ENCODE assay signal across 8 cellular contexts in genomic region chr14:61671086-61671485, GRCh38. TPM values are rescaled to one million over a fixed set of nuclear protein-coding genes. Genes with fewer than 3 reads are reported as not detected.
DNase-seq lines count a peak whose midpoint lies in the region; ATAC-seq and TF ChIP-seq lines count a peak whose summit lies in the region.

No MANE protein-coding gene starts in this region.

- 44 to 47% methylated on average over 3 of the region's 3 CpGs for WGBS in GM23248 (ENCODE audit: low coverage in 1 of 2, low lambda C conversion rate in 2 of 2, missing lambda C conversion rate in 2 of 2), 2 experiments

- H2AFZ ChIP-seq in SU-DHL-6 (ENCODE audit: low read depth, low read length, severe bottlenecking) (peak overlapping the region; percentile 92), GM23248 (no peak overlapping the region)

- no peaks in the 10 kb centered on the region for H3K79me2 ChIP-seq in SU-DHL-6 (ENCODE audit: insufficient read depth, low read length)
- H3K79me2 ChIP-seq in GM23248 (ENCODE audit: insufficient read depth): no peaks in the 10 kb centered on the region

- H3F3A ChIP-seq in SU-DHL-6 (ENCODE audit: insufficient read depth): peaks cover 6% of the 10 kb centered on the region; the same call in 1 of the 2 replicates
- no peaks in the 10 kb centered on the region; the same call in 1 of the 2 replicates for H3F3A ChIP-seq in GM23248 (ENCODE audit: insufficient read depth)

- H4K20me1 ChIP-seq in SU-DHL-6 (ENCODE audit: low read depth, low read length): no peaks in the 10 kb centered on the region
- no peaks in the 10 kb centered on the region for H4K20me1 ChIP-seq in GM23248 (ENCODE audit: insufficient read depth)

- H3K4me1 ChIP-seq in neutrophil (ENCODE audit: control insufficient read depth in 1 of 2, insufficient read depth in 1 of 2, low read depth in 1 of 2, low read length in 1 of 2) (peaks cover 79 to 81% of the 10 kb centered on the region in 2 experiments), GM23248 (ENCODE audit: insufficient read depth) (peaks cover 7% of the 10 kb centered on the region; the same call in 1 of the 2 replicates), left ventricle myocardium inferior (peaks cover 8% of the 10 kb centered on the region), lower lobe of right lung (peaks cover 21% of the 10 kb centered on the region)

- no peaks in the 10 kb centered on the region for H3K36me3 ChIP-seq in SU-DHL-6 (ENCODE audit: low read length)
- no peaks in the 10 kb centered on the region for H3K36me3 ChIP-seq in neutrophil
- H3K36me3 ChIP-seq in GM23248 (ENCODE audit: low read depth): no peaks in the 10 kb centered on the region
- no peaks in the 10 kb centered on the region for H3K36me3 ChIP-seq in left ventricle myocardium inferior
- H3K36me3 ChIP-seq in lower lobe of right lung: no peaks in the 10 kb centered on the region

- H3K27ac ChIP-seq in SU-DHL-6 (ENCODE audit: low read depth, low read length): peak overlapping the region; percentile 72
- H3K27ac ChIP-seq in neutrophil: peak overlapping the region; percentile 84
- no peak overlapping the region for H3K27ac ChIP-seq in GM23248
- H3K27ac ChIP-seq in left ventricle myocardium inferior (replicated peaks): no peak overlapping the region
- no peak overlapping the region for H3K27ac ChIP-seq in lower lobe of right lung

- TF ChIP-seq CTCF in SU-DHL-6 (IDR thresholded peaks at IDR 0.05; ENCODE audit: insufficient read depth, low read length, poor library complexity, severe bottlenecking) (no peak), neutrophil (IDR thresholded peaks at IDR 0.05) (no peak), left ventricle myocardium inferior (IDR thresholded peaks at IDR 0.05; ENCODE audit: borderline replicate concordance) (no peak), lower lobe of right lung (IDR thresholded peaks at IDR 0.05) (no peak)

- peak overlapping the region; percentile 18 for H3K4me3 ChIP-seq in SU-DHL-6 (ENCODE audit: insufficient read depth, low read length, poor library complexity, severe bottlenecking)
- no peak overlapping the region for H3K4me3 ChIP-seq in neutrophil (ENCODE audit: low read depth in 1 of 2, low read length in 1 of 2)
- H3K4me3 ChIP-seq in GM23248: no peak overlapping the region
- H3K4me3 ChIP-seq in left ventricle myocardium inferior: no peak overlapping the region
- H3K4me3 ChIP-seq in lower lobe of right lung: no peak overlapping the region

- H3K4me2 ChIP-seq in SU-DHL-6 (ENCODE audit: low read depth, low read length, poor library complexity, severe bottlenecking): peak overlapping the region; percentile 51
- H3K4me2 ChIP-seq in GM23248 (ENCODE audit: unreplicated experiment): no peak overlapping the region

- H3K27me3 ChIP-seq in SU-DHL-6 (ENCODE audit: low read length) (no peaks in the 10 kb centered on the region), neutrophil (no peaks in the 10 kb centered on the region), GM23248 (replicated peaks; ENCODE audit: insufficient read depth) (no peaks in the 10 kb centered on the region), left ventricle myocardium inferior (ENCODE audit: low read depth) (no peaks in the 10 kb centered on the region), lower lobe of right lung (ENCODE audit: low read depth) (no peaks in the 10 kb centered on the region)

- in situ Hi-C loops in GM23248 (cut with MboI): no loop called here

- DNase-seq in GM23248 (no peak), left ventricle myocardium inferior (no peak), lower lobe of right lung (no peak), C1 segment of cervical spinal cord (lab: John Stamatoyannopoulos, UW) (no peak)

- no peaks in the 10 kb centered on the region for H3K9me2 ChIP-seq in SU-DHL-6 (replicated peaks; ENCODE audit: insufficient read depth, low read length)
- H3K9me2 ChIP-seq in GM23248 (ENCODE audit: insufficient read depth): no peaks in the 10 kb centered on the region

- H3K9me3 ChIP-seq in SU-DHL-6 (ENCODE audit: insufficient read depth, low read length): no peaks in the 10 kb centered on the region
- no peaks in the 10 kb centered on the region for H3K9me3 ChIP-seq in neutrophil
- H3K9me3 ChIP-seq in GM23248 (ENCODE audit: low read depth): no peaks in the 10 kb centered on the region
- H3K9me3 ChIP-seq in left ventricle myocardium inferior (replicated peaks): no peaks in the 10 kb centered on the region
- no peaks in the 10 kb centered on the region for H3K9me3 ChIP-seq in lower lobe of right lung

- intact Hi-C loops in left ventricle myocardium inferior (cut with micrococcal nuclease): no loop called here
- intact Hi-C loops in lower lobe of right lung (cut with DNase I): no loop called here

- H3K9ac ChIP-seq in SU-DHL-6 (ENCODE audit: low read length) (peak overlapping the region; percentile 11; the same call in 1 of the 2 replicates), GM23248 (no peak overlapping the region)

- peak; percentile 60 for ATAC-seq in GM18873 (IDR thresholded peaks at IDR 0.05; ENCODE audit: low FRiP score, unreplicated experiment)
- peak; percentile 83 for ATAC-seq in HG02763 (IDR thresholded peaks at IDR 0.05; ENCODE audit: unreplicated experiment)
- no peak for ATAC-seq in lower lobe of right lung

RNA-seq across cellular contexts. Expression of gene HIF1A, which starts 24.2 kb away (rescaled TPM):
- total RNA-seq in GM23248 (2014; rRNA removed; shearing (Covaris generic)): 1,114 and 1,257 TPM in 2 replicates
- polyA plus RNA-seq in GM23248 (2016; fragmentation: Nextera tagmentation; extraction: Ambion mirVana): 863 and 907 TPM in 2 replicates
- total RNA-seq in left ventricle myocardium inferior (49.4 TPM), lower lobe of right lung (68.6 TPM)

Comparison
In these comparisons a context has a peak if more than half of its experiments do, and no peak if none do; other contexts are left out.
1. ATAC-seq: peak in GM18873 (single experiment) and HG02763 (single experiment); none in lower lobe of right lung (0 of 2).
2. H3K27ac ChIP-seq: peak in SU-DHL-6 (single experiment) and neutrophil (single experiment); none in GM23248 (single experiment), left ventricle myocardium inferior (single experiment) and lower lobe of right lung (single experiment).
3. RNA of gene HIF1A, which starts 24.2 kb away (total RNA-seq): 1,114 to 1,257 TPM in GM23248; 68.6 TPM in lower lobe of right lung (single experiment) and 49.4 TPM in left ventricle myocardium inferior (single experiment); every median in the first group is over 10 times any median in the second.